21 cellular contexts compared by ENCODE assay signal in genomic region chr1:214312530-214313051, GRCh38. TPM values are rescaled to one million over a fixed set of nuclear protein-coding genes. Genes with fewer than 3 reads are reported as not detected.
DNase-seq lines count a peak whose midpoint lies in the region; ATAC-seq, FAIRE-seq and TF ChIP-seq lines count a peak whose summit lies in the region.
"Had no signal": no experiment of that assay in that cellular context is flagged by ENCODE, and none has a peak within 500 bp of the region (broad histone marks: within the 10 kb centered on the region; RNA-seq: fewer than 3 reads in every experiment).

No MANE protein-coding gene starts in this region.

- H3K9me3 ChIP-seq in astrocyte (ENCODE audit: insufficient read depth, low read depth, low read length) (no peaks in the 10 kb centered on the region), psoas muscle (no peaks in the 10 kb centered on the region)

- H2AFZ ChIP-seq in astrocyte (ENCODE audit: low read depth, low read length), result no peak overlapping the region

- WGBS in psoas muscle, 3 donors, result 59 to 83% (median 61%) methylated on average over 10 of the region's 10 CpGs

- H3K36me3 Mint-ChIP-seq in activated naive CD4-positive, alpha-beta T cell treated with anti-CD3 and anti-CD28 coated beads, Interleukin-2, amount 50 U/mL, for 72 hours, result no peaks in the 10 kb centered on the region
- H3K36me3 Mint-ChIP-seq in activated naive CD4-positive, alpha-beta T cell treated with anti-CD3 and anti-CD28 coated beads, Interleukin-2, amount 10 ng/mL, durations not matched to agents 7 days and 5 days, result peaks cover 9% of the 10 kb centered on the region
- H3K36me3 Mint-ChIP-seq in astrocyte (ENCODE audit: low read depth, unreplicated experiment) (peaks cover 4% of the 10 kb centered on the region), immature natural killer cell (peaks cover 11 to 18% (median 13%) of the 10 kb centered on the region in 3 donors)

- FAIRE-seq in astrocyte (lab: Jason Lieb, UNC), result no peak
- FAIRE-seq: K562 had no signal

- H3K4me1 Mint-ChIP-seq in activated naive CD4-positive, alpha-beta T cell treated with anti-CD3 and anti-CD28 coated beads, Interleukin-2, amount 10 ng/mL, durations not matched to agents 7 days and 5 days, result peaks cover 26% of the 10 kb centered on the region
- H3K4me1 Mint-ChIP-seq in astrocyte (ENCODE audit: low read depth, unreplicated experiment), result peaks cover 12% of the 10 kb centered on the region
- peaks cover 28 to 40% of the 10 kb centered on the region in 2 donors for H3K4me1 Mint-ChIP-seq in immature natural killer cell

- no peaks in the 10 kb centered on the region for H3K27me3 Mint-ChIP-seq in activated naive CD4-positive, alpha-beta T cell treated with anti-CD3 and anti-CD28 coated beads, Interleukin-2, amount 10 ng/mL, durations not matched to agents 7 days and 5 days
- H3K27me3 Mint-ChIP-seq in astrocyte (ENCODE audit: low read depth, unreplicated experiment) (peaks cover 2% of the 10 kb centered on the region), immature natural killer cell (ENCODE audit: low read depth in 3 of 3) (peaks cover 0 to 2% (median 0%) of the 10 kb centered on the region in 3 donors)

- no peak overlapping the region for H3K4me3 Mint-ChIP-seq in activated naive CD4-positive, alpha-beta T cell treated with anti-CD3 and anti-CD28 coated beads, Interleukin-2, amount 10 ng/mL, durations not matched to agents 7 days and 5 days
- no peak overlapping the region for H3K4me3 Mint-ChIP-seq in astrocyte (ENCODE audit: unreplicated experiment)
- H3K4me3 Mint-ChIP-seq in immature natural killer cell, result no peak overlapping the region

- H3K9me3 Mint-ChIP-seq in activated naive CD4-positive, alpha-beta T cell treated with anti-CD3 and anti-CD28 coated beads, Interleukin-2, amount 50 U/mL, for 72 hours, result no peaks in the 10 kb centered on the region
- no peaks in the 10 kb centered on the region for H3K9me3 Mint-ChIP-seq in activated naive CD4-positive, alpha-beta T cell treated with anti-CD3 and anti-CD28 coated beads, Interleukin-2, amount 10 ng/mL, durations not matched to agents 7 days and 5 days
- H3K9me3 Mint-ChIP-seq in astrocyte (ENCODE audit: unreplicated experiment) (no peaks in the 10 kb centered on the region), immature natural killer cell (no peaks in the 10 kb centered on the region)

- CTCF ChIA-PET in activated naive CD4-positive, alpha-beta T cell treated with anti-CD3 and anti-CD28 coated beads, Interleukin-2, amount 10 ng/mL, durations not matched to agents 7 days and 5 days (lab: Charles Lee), result interaction anchor here (3.3 to 5.6 kb wide), 2 partner anchors 20 to 51 kb away, joined by 11 to 34 read pairs; no protein-coding TSS in a partner anchor

- TF ChIP-seq CTCF in astrocyte (IDR thresholded peaks at IDR 0.05; ENCODE audit: insufficient read depth, low read depth, low read length) (no peak), psoas muscle (IDR thresholded peaks at IDR 0.05) (no peak)

- H3K4me2 ChIP-seq in astrocyte (ENCODE audit: low read length), result no peak overlapping the region

- peaks cover 7% of the 10 kb centered on the region for H4K20me1 ChIP-seq in astrocyte (ENCODE audit: insufficient read depth, low read length)

- H3K36me3 ChIP-seq in astrocyte (ENCODE audit: insufficient read depth, low read length) (no peaks in the 10 kb centered on the region), psoas muscle (ENCODE audit: insufficient read depth in 1 of 2, low read depth in 1 of 2) (no peaks in the 10 kb centered on the region)

- ATAC-seq in activated naive CD4-positive, alpha-beta T cell treated with anti-CD3 and anti-CD28 coated beads, Interleukin-2, amount 50 U/mL, for 72 hours, result no peak
- peak; percentile 85 for ATAC-seq in left lobe of liver
- peak; percentile 61 to 78 (median 67) for ATAC-seq in psoas muscle
- no peak for ATAC-seq in GM18498 (IDR thresholded peaks at IDR 0.05; ENCODE audit: unreplicated experiment)
- ATAC-seq in HG02885 (IDR thresholded peaks at IDR 0.05; ENCODE audit: poor library complexity, unreplicated experiment), result no peak
- ATAC-seq: K562 had no signal

- H3K79me2 ChIP-seq in astrocyte (ENCODE audit: insufficient read depth, low read length), result peaks cover 1% of the 10 kb centered on the region

- no peaks in the 10 kb centered on the region for H3K27me3 ChIP-seq in astrocyte (ENCODE audit: insufficient read depth, low read length)
- no peaks in the 10 kb centered on the region for H3K27me3 ChIP-seq in psoas muscle (ENCODE audit: insufficient read depth in 3 of 3, low read length in 2 of 3)

- H3K4me1 ChIP-seq in astrocyte (ENCODE audit: insufficient read depth, low read length) (peaks cover 11% of the 10 kb centered on the region), psoas muscle (peaks cover 42% of the 10 kb centered on the region)

- peak overlapping the region; percentile 35 to 44 for H3K27ac Mint-ChIP-seq in activated naive CD4-positive, alpha-beta T cell treated with anti-CD3 and anti-CD28 coated beads, Interleukin-2, amount 50 U/mL, for 72 hours
- H3K27ac Mint-ChIP-seq in activated naive CD4-positive, alpha-beta T cell treated with anti-CD3 and anti-CD28 coated beads, Interleukin-2, amount 10 ng/mL, durations not matched to agents 7 days and 5 days, result no peak overlapping the region
- H3K27ac Mint-ChIP-seq in astrocyte (ENCODE audit: unreplicated experiment), result peak overlapping the region; percentile 8
- peak overlapping the region in 1 of 6 donors; percentile 84 for H3K27ac Mint-ChIP-seq in immature natural killer cell

- intact Hi-C loops in psoas muscle (cut with DNase I), result no loop called here

- DNase-seq in activated naive CD4-positive, alpha-beta T cell treated with anti-CD3 and anti-CD28 coated beads, Interleukin-2, amount 50 U/mL, for 72 hours (ENCODE audit: low spot score in 2 of 2), result no peak
- DNase-seq in activated naive CD4-positive, alpha-beta T cell treated with anti-CD3 and anti-CD28 coated beads, Interleukin-2, amount 10 ng/mL, durations not matched to agents 7 days and 5 days, result no peak
- DNase-seq in astrocyte (ENCODE audit: low read depth), result no peak
- DNase-seq in left lobe of liver (ENCODE audit: low spot score), result peak; percentile 91
- no peak for DNase-seq in psoas muscle
- no peak for DNase-seq in immature natural killer cell
- DNase-seq: 8988T; COR-L47; DMS153; NCI-H1048; NCI-H146; NCI-H2081 treated with DMSO at 0.1 percent for 48 hours; NCI-H2227 treated with DMSO at 0.1 percent for 48 hours; NK-92 treated with Interleukin-12 subunit alpha and Interleukin-12 subunit beta, amount 100 ng/mL, for 24 hours; OCI-M1; RPMI8226 had no signal

- H3K27ac ChIP-seq in astrocyte (ENCODE audit: low read depth, low read length) (no peak overlapping the region), psoas muscle (peak overlapping the region; percentile 65)
- H3K27ac ChIP-seq: C4-2B, HL-60 had no signal

- H3K4me3 ChIP-seq in astrocyte (ENCODE audit: insufficient read depth, low read depth, low read length) (no peak overlapping the region), psoas muscle (no peak overlapping the region)
- H3K4me3 ChIP-seq: K562 had no signal

- no peak overlapping the region for H3K9ac ChIP-seq in astrocyte (ENCODE audit: low read length)

RNA-seq across cellular contexts. Expression of gene SMYD2, which starts 31.6 kb away (rescaled TPM):
- total RNA-seq in activated naive CD4-positive, alpha-beta T cell treated with anti-CD3 and anti-CD28 coated beads, Interleukin-2, amount 50 U/mL, for 72 hours, result 10 to 100 TPM; 15.4 to 45.7 TPM
- total RNA-seq in astrocyte (33.7 and 38.6 TPM in 2 replicates), left lobe of liver (20.6 TPM), psoas muscle (10 to 100 TPM; 37.1 to 75.3 (median 54.3) TPM)
- polyA plus RNA-seq in psoas muscle (10 to 100 TPM; 15.6 to 67.1 (median 43.5) TPM), immature natural killer cell (10 to 100 TPM; 35.8 to 70.2 (median 37.0) TPM)

Comparison
In these comparisons a context has a peak if more than half of its experiments do, and no peak if none do; other contexts are left out.
1. ATAC-seq: peak in left lobe of liver (single experiment) and psoas muscle (4 of 4); none in activated naive CD4-positive, alpha-beta T cell treated with anti-CD3 and anti-CD28 coated beads, Interleukin-2, amount 50 U/mL, for 72 hours (0 of 2), GM18498 (single experiment) and HG02885 (single experiment).